In the genomic region with DNA sequence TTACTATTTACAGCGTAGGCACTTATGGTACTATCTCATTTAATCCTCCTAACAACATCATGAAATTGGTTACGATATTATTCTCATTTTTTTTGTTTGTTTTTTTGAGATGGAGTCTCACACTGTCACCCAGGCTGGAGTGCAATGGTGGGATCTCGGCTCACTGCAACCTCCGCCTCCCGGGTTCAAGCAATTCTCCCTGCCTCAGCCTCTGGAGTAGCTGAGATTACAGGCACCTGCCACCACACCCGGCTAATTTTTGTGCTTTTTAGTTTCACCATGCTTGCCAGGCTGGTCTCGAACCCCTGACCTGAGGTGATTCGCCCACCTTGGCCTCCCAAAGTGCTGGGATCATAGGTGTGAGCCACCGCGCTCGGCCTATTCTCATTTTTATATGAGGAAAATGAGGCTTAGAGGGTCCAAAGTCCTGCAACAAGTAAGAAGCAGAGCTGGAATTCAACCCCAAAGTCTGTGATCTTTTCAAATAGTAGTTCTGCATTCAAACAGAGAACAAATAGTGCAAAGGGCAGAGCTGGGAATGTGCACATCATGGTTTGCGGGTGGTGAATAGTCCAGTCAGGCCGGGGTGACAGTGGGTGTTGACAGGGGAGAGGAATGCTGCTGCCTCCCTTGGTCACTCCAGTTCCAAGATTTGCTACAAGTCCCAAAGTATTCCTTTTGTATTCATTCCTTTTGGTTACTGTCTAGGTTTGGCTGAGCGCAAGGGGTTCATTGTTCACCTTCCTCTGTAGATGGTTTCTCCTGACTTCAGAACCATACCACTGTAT, we compare ENCODE assay signal across 1 cellular context.
TF ChIP-seq lines count a peak whose summit lies in the region.

No MANE protein-coding gene starts in this region.

TF ChIP-seq in HepG2, 621 proteins besides CTCF, POLR2A, EP300 and RAD21 (continued from another document and continues in another):
- TF ChIP-seq ZNF589 (CRISPR knock-in tag; conservative IDR thresholded peaks at IDR 0.05): no peak
- TF ChIP-seq, protein P1, sequence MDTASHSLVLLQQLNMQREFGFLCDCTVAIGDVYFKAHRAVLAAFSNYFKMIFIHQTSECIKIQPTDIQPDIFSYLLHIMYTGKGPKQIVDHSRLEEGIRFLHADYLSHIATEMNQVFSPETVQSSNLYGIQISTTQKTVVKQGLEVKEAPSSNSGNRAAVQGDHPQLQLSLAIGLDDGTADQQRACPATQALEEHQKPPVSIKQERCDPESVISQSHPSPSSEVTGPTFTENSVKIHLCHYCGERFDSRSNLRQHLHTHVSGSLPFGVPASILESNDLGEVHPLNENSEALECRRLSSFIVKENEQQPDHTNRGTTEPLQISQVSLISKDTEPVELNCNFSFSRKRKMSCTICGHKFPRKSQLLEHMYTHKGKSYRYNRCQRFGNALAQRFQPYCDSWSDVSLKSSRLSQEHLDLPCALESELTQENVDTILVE (CRISPR knock-in tag; IDR thresholded peaks at IDR 0.05): no peak
- no peak for TF ChIP-seq TRAFD1 (CRISPR knock-in tag; IDR thresholded peaks at IDR 0.05; ENCODE audit: borderline replicate concordance)
- no peak for TF ChIP-seq CHD2 (IDR thresholded peaks at IDR 0.05; ENCODE audit: low read depth, low read length)
- no peak for TF ChIP-seq ZFP36L1 (CRISPR knock-in tag; IDR thresholded peaks at IDR 0.05)
- TF ChIP-seq, protein P2, sequence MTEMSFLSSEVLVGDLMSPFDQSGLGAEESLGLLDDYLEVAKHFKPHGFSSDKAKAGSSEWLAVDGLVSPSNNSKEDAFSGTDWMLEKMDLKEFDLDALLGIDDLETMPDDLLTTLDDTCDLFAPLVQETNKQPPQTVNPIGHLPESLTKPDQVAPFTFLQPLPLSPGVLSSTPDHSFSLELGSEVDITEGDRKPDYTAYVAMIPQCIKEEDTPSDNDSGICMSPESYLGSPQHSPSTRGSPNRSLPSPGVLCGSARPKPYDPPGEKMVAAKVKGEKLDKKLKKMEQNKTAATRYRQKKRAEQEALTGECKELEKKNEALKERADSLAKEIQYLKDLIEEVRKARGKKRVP (CRISPR knock-in tag; IDR thresholded peaks at IDR 0.05): no peak
- no peak for TF ChIP-seq CBFB (CRISPR knock-in tag; IDR thresholded peaks at IDR 0.05)
- no peak for TF ChIP-seq RBM22 (optimal IDR thresholded peaks at IDR 0.05; ENCODE audit: low read length)
- no peak for TF ChIP-seq MTA3 (CRISPR knock-in tag; IDR thresholded peaks at IDR 0.05)
- no peak for TF ChIP-seq ZNF777 (CRISPR knock-in tag; IDR thresholded peaks at IDR 0.05)
- TF ChIP-seq ATF1 (CRISPR knock-in tag; IDR thresholded peaks at IDR 0.05): peak; percentile 54; the same call in 1 of the 2 replicates
- TF ChIP-seq ZNF496 (CRISPR knock-in tag; IDR thresholded peaks at IDR 0.05; ENCODE audit: insufficient replicate concordance): no peak
- TF ChIP-seq IRX3 (CRISPR knock-in tag; IDR thresholded peaks at IDR 0.05; ENCODE audit: borderline replicate concordance, low read depth): no peak
- no peak for TF ChIP-seq ZNF740 (CRISPR knock-in tag; IDR thresholded peaks at IDR 0.05)
- no peak for TF ChIP-seq MXD4 (CRISPR knock-in tag; IDR thresholded peaks at IDR 0.05)
- no peak; the same call in 1 of the 2 replicates for TF ChIP-seq NFE2L1 (CRISPR knock-in tag; IDR thresholded peaks at IDR 0.05; ENCODE audit: borderline replicate concordance)
- peak; percentile 65; the same call in 1 of the 2 replicates for TF ChIP-seq ZNF230 (CRISPR knock-in tag; IDR thresholded peaks at IDR 0.05)
- no peak for TF ChIP-seq ETV6 (CRISPR knock-in tag; conservative IDR thresholded peaks at IDR 0.05)
- no peak for TF ChIP-seq ZFP36L2 (CRISPR knock-in tag; IDR thresholded peaks at IDR 0.05)
- no peak for TF ChIP-seq JUN (CRISPR knock-in tag; IDR thresholded peaks at IDR 0.05)
- peak; percentile 97 for TF ChIP-seq ZNF136 (CRISPR knock-in tag; IDR thresholded peaks at IDR 0.05; ENCODE audit: low read depth)
- TF ChIP-seq ZNF282 (IDR thresholded peaks at IDR 0.05; ENCODE audit: partially characterized antibody): no peak
- no peak for TF ChIP-seq ZNF879 (CRISPR knock-in tag; IDR thresholded peaks at IDR 0.05)
- TF ChIP-seq, protein P3, sequence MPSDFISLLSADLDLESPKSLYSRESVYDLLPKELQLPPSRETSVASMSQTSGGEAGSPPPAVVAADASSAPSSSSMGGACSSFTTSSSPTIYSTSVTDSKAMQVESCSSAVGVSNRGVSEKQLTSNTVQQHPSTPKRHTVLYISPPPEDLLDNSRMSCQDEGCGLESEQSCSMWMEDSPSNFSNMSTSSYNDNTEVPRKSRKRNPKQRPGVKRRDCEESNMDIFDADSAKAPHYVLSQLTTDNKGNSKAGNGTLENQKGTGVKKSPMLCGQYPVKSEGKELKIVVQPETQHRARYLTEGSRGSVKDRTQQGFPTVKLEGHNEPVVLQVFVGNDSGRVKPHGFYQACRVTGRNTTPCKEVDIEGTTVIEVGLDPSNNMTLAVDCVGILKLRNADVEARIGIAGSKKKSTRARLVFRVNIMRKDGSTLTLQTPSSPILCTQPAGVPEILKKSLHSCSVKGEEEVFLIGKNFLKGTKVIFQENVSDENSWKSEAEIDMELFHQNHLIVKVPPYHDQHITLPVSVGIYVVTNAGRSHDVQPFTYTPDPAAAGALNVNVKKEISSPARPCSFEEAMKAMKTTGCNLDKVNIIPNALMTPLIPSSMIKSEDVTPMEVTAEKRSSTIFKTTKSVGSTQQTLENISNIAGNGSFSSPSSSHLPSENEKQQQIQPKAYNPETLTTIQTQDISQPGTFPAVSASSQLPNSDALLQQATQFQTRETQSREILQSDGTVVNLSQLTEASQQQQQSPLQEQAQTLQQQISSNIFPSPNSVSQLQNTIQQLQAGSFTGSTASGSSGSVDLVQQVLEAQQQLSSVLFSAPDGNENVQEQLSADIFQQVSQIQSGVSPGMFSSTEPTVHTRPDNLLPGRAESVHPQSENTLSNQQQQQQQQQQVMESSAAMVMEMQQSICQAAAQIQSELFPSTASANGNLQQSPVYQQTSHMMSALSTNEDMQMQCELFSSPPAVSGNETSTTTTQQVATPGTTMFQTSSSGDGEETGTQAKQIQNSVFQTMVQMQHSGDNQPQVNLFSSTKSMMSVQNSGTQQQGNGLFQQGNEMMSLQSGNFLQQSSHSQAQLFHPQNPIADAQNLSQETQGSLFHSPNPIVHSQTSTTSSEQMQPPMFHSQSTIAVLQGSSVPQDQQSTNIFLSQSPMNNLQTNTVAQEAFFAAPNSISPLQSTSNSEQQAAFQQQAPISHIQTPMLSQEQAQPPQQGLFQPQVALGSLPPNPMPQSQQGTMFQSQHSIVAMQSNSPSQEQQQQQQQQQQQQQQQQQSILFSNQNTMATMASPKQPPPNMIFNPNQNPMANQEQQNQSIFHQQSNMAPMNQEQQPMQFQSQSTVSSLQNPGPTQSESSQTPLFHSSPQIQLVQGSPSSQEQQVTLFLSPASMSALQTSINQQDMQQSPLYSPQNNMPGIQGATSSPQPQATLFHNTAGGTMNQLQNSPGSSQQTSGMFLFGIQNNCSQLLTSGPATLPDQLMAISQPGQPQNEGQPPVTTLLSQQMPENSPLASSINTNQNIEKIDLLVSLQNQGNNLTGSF (CRISPR knock-in tag; IDR thresholded peaks at IDR 0.05): no peak
- TF ChIP-seq FOXM1 (CRISPR knock-in tag; IDR thresholded peaks at IDR 0.05): no peak
- TF ChIP-seq, protein P4, sequence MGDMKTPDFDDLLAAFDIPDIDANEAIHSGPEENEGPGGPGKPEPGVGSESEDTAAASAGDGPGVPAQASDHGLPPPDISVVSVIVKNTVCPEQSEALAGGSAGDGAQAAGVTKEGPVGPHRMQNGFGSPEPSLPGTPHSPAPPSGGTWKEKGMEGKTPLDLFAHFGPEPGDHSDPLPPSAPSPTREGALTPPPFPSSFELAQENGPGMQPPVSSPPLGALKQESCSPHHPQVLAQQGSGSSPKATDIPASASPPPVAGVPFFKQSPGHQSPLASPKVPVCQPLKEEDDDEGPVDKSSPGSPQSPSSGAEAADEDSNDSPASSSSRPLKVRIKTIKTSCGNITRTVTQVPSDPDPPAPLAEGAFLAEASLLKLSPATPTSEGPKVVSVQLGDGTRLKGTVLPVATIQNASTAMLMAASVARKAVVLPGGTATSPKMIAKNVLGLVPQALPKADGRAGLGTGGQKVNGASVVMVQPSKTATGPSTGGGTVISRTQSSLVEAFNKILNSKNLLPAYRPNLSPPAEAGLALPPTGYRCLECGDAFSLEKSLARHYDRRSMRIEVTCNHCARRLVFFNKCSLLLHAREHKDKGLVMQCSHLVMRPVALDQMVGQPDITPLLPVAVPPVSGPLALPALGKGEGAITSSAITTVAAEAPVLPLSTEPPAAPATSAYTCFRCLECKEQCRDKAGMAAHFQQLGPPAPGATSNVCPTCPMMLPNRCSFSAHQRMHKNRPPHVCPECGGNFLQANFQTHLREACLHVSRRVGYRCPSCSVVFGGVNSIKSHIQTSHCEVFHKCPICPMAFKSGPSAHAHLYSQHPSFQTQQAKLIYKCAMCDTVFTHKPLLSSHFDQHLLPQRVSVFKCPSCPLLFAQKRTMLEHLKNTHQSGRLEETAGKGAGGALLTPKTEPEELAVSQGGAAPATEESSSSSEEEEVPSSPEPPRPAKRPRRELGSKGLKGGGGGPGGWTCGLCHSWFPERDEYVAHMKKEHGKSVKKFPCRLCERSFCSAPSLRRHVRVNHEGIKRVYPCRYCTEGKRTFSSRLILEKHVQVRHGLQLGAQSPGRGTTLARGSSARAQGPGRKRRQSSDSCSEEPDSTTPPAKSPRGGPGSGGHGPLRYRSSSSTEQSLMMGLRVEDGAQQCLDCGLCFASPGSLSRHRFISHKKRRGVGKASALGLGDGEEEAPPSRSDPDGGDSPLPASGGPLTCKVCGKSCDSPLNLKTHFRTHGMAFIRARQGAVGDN (CRISPR knock-in tag; IDR thresholded peaks at IDR 0.05): peak; percentile 62
- TF ChIP-seq ZNF850 (CRISPR knock-in tag; conservative IDR thresholded peaks at IDR 0.05): no peak
- TF ChIP-seq, protein P5, sequence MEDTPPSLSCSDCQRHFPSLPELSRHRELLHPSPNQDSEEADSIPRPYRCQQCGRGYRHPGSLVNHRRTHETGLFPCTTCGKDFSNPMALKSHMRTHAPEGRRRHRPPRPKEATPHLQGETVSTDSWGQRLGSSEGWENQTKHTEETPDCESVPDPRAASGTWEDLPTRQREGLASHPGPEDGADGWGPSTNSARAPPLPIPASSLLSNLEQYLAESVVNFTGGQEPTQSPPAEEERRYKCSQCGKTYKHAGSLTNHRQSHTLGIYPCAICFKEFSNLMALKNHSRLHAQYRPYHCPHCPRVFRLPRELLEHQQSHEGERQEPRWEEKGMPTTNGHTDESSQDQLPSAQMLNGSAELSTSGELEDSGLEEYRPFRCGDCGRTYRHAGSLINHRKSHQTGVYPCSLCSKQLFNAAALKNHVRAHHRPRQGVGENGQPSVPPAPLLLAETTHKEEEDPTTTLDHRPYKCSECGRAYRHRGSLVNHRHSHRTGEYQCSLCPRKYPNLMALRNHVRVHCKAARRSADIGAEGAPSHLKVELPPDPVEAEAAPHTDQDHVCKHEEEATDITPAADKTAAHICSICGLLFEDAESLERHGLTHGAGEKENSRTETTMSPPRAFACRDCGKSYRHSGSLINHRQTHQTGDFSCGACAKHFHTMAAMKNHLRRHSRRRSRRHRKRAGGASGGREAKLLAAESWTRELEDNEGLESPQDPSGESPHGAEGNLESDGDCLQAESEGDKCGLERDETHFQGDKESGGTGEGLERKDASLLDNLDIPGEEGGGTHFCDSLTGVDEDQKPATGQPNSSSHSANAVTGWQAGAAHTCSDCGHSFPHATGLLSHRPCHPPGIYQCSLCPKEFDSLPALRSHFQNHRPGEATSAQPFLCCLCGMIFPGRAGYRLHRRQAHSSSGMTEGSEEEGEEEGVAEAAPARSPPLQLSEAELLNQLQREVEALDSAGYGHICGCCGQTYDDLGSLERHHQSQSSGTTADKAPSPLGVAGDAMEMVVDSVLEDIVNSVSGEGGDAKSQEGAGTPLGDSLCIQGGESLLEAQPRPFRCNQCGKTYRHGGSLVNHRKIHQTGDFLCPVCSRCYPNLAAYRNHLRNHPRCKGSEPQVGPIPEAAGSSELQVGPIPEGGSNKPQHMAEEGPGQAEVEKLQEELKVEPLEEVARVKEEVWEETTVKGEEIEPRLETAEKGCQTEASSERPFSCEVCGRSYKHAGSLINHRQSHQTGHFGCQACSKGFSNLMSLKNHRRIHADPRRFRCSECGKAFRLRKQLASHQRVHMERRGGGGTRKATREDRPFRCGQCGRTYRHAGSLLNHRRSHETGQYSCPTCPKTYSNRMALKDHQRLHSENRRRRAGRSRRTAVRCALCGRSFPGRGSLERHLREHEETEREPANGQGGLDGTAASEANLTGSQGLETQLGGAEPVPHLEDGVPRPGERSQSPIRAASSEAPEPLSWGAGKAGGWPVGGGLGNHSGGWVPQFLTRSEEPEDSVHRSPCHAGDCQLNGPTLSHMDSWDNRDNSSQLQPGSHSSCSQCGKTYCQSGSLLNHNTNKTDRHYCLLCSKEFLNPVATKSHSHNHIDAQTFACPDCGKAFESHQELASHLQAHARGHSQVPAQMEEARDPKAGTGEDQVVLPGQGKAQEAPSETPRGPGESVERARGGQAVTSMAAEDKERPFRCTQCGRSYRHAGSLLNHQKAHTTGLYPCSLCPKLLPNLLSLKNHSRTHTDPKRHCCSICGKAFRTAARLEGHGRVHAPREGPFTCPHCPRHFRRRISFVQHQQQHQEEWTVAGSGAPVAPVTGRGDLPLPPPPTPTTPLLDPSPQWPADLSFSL (CRISPR knock-in tag; IDR thresholded peaks at IDR 0.05): no peak
- TF ChIP-seq BRD4 (CRISPR knock-in tag; IDR thresholded peaks at IDR 0.05): no peak
- TF ChIP-seq ZNF790 (CRISPR knock-in tag; IDR thresholded peaks at IDR 0.05; ENCODE audit: borderline replicate concordance): no peak
- TF ChIP-seq ZNF34 (CRISPR knock-in tag; IDR thresholded peaks at IDR 0.05; ENCODE audit: borderline replicate concordance): no peak
